Comparison of ENCODE assay signal across 24 cellular contexts in the genomic region with DNA sequence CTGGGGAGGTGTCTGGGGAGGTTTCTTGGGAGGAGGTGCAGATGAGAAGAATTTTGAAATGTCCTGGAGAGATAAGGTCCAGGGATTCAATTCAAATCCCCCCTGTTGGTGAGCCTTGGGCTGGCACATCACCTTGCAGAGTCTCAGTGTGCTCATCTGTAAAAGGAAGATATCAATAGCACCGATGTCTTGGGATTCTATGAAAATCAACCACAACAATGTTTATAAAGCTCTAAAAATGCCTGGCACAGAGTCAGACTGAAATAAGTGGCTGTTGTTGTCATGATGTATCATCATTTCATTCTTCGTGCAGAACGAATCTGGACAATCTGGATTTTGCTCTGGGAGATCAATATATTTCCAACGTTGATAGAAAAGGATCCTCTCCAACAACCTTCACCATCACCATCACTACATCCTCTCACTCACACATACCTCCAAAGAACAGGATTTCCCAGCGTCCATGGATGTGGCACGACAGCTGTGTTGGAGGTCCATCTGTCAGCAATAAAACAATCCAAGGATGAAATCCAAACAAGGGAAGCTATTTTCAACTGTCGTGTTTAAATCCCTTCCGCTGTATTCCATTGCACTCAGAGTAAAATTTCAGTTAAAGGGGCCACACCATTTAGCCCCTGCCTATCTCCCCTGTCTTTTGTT.
A peak's percentile ranks its signal among the peaks of the same experiment; 100 is the strongest.
DNase-seq lines count a peak whose midpoint lies in the region; ATAC-seq, FAIRE-seq and TF ChIP-seq lines count a peak whose summit lies in the region.
"Had no signal": no experiment of that assay in that cellular context is flagged by ENCODE, and none has a peak within 500 bp of the region (broad histone marks: within the 10 kb centered on the region; RNA-seq: fewer than 3 reads in every experiment).

No MANE protein-coding gene starts in this region.

- H3K36me3 Mint-ChIP-seq in HFFc6 (ENCODE audit: low read depth) = no peaks in the 10 kb centered on the region
- H3K36me3 Mint-ChIP-seq: T-cell had no signal

- H3K4me1 Mint-ChIP-seq in HFFc6 (ENCODE audit: low read depth) = peaks cover 41% of the 10 kb centered on the region
- H3K4me1 Mint-ChIP-seq: T-cell had no signal

- H3K27me3 ChIP-seq in bronchial epithelial cell (ENCODE audit: control insufficient read depth, insufficient read depth, low read length) = no peaks in the 10 kb centered on the region
- H3K27me3 ChIP-seq: esophagus muscularis mucosa, neutrophil, upper lobe of left lung had no signal

- H3K4me3 Mint-ChIP-seq in HFFc6 = 0 out of 2 replicates have a peak overlapping the region, but pooled peaks have one; percentile 6
- H3K4me3 Mint-ChIP-seq: effector memory CD8-positive, alpha-beta T cell; T-cell had no signal

- H3K27me3 Mint-ChIP-seq in HFFc6 (ENCODE audit: insufficient read depth) = peaks cover 13% of the 10 kb centered on the region

- ATAC-seq in GM21529 (IDR thresholded peaks at IDR 0.05; ENCODE audit: unreplicated experiment) (no peak), HG02938 (IDR thresholded peaks at IDR 0.05; ENCODE audit: unreplicated experiment) (no peak), GM19467 (IDR thresholded peaks at IDR 0.05; ENCODE audit: unreplicated experiment) (no peak)
- ATAC-seq: activated naive CD4-positive, alpha-beta T cell treated with anti-CD3 and anti-CD28 coated beads, Interleukin-2, amount 50 U/mL, for 72 hours; effector memory CD8-positive, alpha-beta T cell; T-cell had no signal

- CTCF ChIA-PET in RWPE1 (lab: Yijun Ruan, JAX) = no interaction called here

- H3K27ac ChIP-seq in RWPE1 = no peak overlapping the region
- H3K27ac ChIP-seq: esophagus muscularis mucosa, neutrophil, spleen, upper lobe of left lung had no signal

- H3K27ac Mint-ChIP-seq in HFFc6 = no peak overlapping the region
- H3K27ac Mint-ChIP-seq: activated naive CD4-positive, alpha-beta T cell treated with anti-CD3 and anti-CD28 coated beads, Interleukin-2, amount 50 U/mL, for 72 hours; effector memory CD8-positive, alpha-beta T cell; T-cell had no signal

- H3K4me3 ChIP-seq in AG09309 (ENCODE audit: control insufficient read depth, low read depth, low read length) (no peak overlapping the region), bronchial epithelial cell (ENCODE audit: low read depth, low read length) (no peak overlapping the region)
- H3K4me3 ChIP-seq: esophagus muscularis mucosa, spleen, upper lobe of left lung had no signal

- no peaks in the 10 kb centered on the region for H3K9me3 Mint-ChIP-seq in HFFc6
- H3K9me3 Mint-ChIP-seq: effector memory CD8-positive, alpha-beta T cell had no signal

- FAIRE-seq in bronchial epithelial cell (lab: Jason Lieb, UNC) = peak; percentile 79
- FAIRE-seq: D721Med, G401.6, H1 had no signal

- DNase-seq in AG09309 (ENCODE audit: low read depth) (peak; percentile 23), HFFc6 (no peak), bronchial epithelial cell (ENCODE audit: low read depth) (no peak), left kidney (ENCODE audit: low read depth, low spot score) (peak; percentile 61), RWPE1 (ENCODE audit: low spot score) (no peak)
- DNase-seq: activated CD4-positive, alpha-beta T cell treated with anti-CD3 and anti-CD28 coated beads for 4 hours; effector memory CD8-positive, alpha-beta T cell; head of caudate nucleus; NCI-H2081 treated with DMSO at 0.1 percent for 48 hours; NCI-H748 treated with DMSO at 0.1 percent for 48 hours; OCI-M1; SHP77 treated with DMSO at 0.1 percent for 48 hours; spleen; T-cell; upper lobe of left lung had no signal

- POLR2A ChIA-PET in RWPE1 (lab: Yijun Ruan, JAX; ENCODE audit: low non-redundant PET) = no interaction called here

- TF ChIP-seq CTCF in AG09309 (IDR thresholded peaks at IDR 0.05; ENCODE audit: control insufficient read depth, insufficient read depth, low read depth, low read length, missing control alignments) (no peak), HFFc6 (IDR thresholded peaks at IDR 0.05) (no peak), bronchial epithelial cell (IDR thresholded peaks at IDR 0.05; ENCODE audit: insufficient read depth, low read length, severe bottlenecking) (no peak), RWPE1 (conservative IDR thresholded peaks at IDR 0.05; ENCODE audit: low read depth) (no peak)

- H3K36me3 ChIP-seq in bronchial epithelial cell (ENCODE audit: control insufficient read depth, insufficient read depth, low read length) = no peaks in the 10 kb centered on the region
- H3K36me3 ChIP-seq: esophagus muscularis mucosa, neutrophil, spleen, upper lobe of left lung had no signal

Comparison
In these comparisons a context has a peak if more than half of its experiments do, and no peak if none do; other contexts are left out.
1. DNase-seq: peak in AG09309 (single experiment) and left kidney (single experiment); none in HFFc6 (single experiment), bronchial epithelial cell (single experiment) and RWPE1 (single experiment).